In genomic region chr11:1939006-1939626, GRCh38 we compare ENCODE assay signal across 10 cellular contexts. TPM values are rescaled to one million over a fixed set of nuclear protein-coding genes. Genes with fewer than 3 reads are reported as not detected.
DNase-seq lines count a peak whose midpoint lies in the region; ATAC-seq and TF ChIP-seq lines count a peak whose summit lies in the region.
"Had no signal": no experiment of that assay in that cellular context is flagged by ENCODE, and none has a peak within 500 bp of the region (broad histone marks: within the 10 kb centered on the region; RNA-seq: fewer than 3 reads in every experiment).

No MANE protein-coding gene starts in this region.

- no peak overlapping the region for H3K27ac ChIP-seq in DND-41 (ENCODE audit: low read length)
- H3K27ac ChIP-seq in RWPE1 = peak overlapping the region; percentile 43
- H3K27ac ChIP-seq in testis = peak overlapping the region in 1 of 2 donors; percentile 35

- H3K36me3 Mint-ChIP-seq in immature natural killer cell = no peaks in the 10 kb centered on the region

- no peak overlapping the region for H2AFZ ChIP-seq in DND-41 (ENCODE audit: low read depth, low read length)

- H3K4me1 ChIP-seq in DND-41 (ENCODE audit: insufficient read depth, low read length) = no peaks in the 10 kb centered on the region; the same call in 1 of the 2 replicates
- peaks cover 12% of the 10 kb centered on the region for H3K4me1 ChIP-seq in testis

- H3K79me2 ChIP-seq in DND-41 (ENCODE audit: insufficient read depth, low read length) = no peaks in the 10 kb centered on the region

- peaks cover 5 to 7% of the 10 kb centered on the region in 2 donors for H3K4me1 Mint-ChIP-seq in immature natural killer cell

- POLR2A ChIA-PET in RWPE1 (lab: Yijun Ruan, JAX; ENCODE audit: low non-redundant PET) = no interaction called here

- ATAC-seq in DND-41 (ENCODE audit: insufficient read depth, low read depth) (peak; percentile 23; the same call in 1 of the 3 replicates), sciatic nerve (peak; percentile 30), HG03457 (IDR thresholded peaks at IDR 0.05; ENCODE audit: unreplicated experiment) (no peak)

- 33 to 36% methylated on average over 22 to 23 of the region's 23 CpGs for WGBS in testis, 2 donors

- no peaks in the 10 kb centered on the region for H3K9me3 Mint-ChIP-seq in immature natural killer cell

- H3K27me3 Mint-ChIP-seq in immature natural killer cell (ENCODE audit: low read depth in 3 of 3) = peaks cover 0 to 2% (median 2%) of the 10 kb centered on the region in 3 donors

- peak overlapping the region in 1 of 6 donors; percentile 71 for H3K27ac Mint-ChIP-seq in immature natural killer cell

- peak; percentile 32 for DNase-seq in DND-41
- DNase-seq in RWPE1 (ENCODE audit: low spot score) = no peak
- peak in 1 of 3 donors; percentile 10 for DNase-seq in immature natural killer cell
- peak; percentile 58 for DNase-seq in sciatic nerve (ENCODE audit: low spot score)
- no peak for DNase-seq in testis
- DNase-seq in NCI-H1092 (lab: John Stamatoyannopoulos, UW) = no peak
- no peak for DNase-seq in AG08395 (ENCODE audit: low spot score)
- DNase-seq: NCI-H526 had no signal

- no peaks in the 10 kb centered on the region for H3K27me3 ChIP-seq in DND-41 (ENCODE audit: insufficient read depth, low read length, poor library complexity)
- H3K27me3 ChIP-seq in testis = no peaks in the 10 kb centered on the region

- H3K36me3 ChIP-seq in DND-41 (ENCODE audit: insufficient read depth, low read length) (no peaks in the 10 kb centered on the region), testis (ENCODE audit: low read depth, missing control alignments) (no peaks in the 10 kb centered on the region)

- H3K9ac ChIP-seq in DND-41 (ENCODE audit: low read depth, low read length) = no peak overlapping the region

- H4K20me1 ChIP-seq in DND-41 (ENCODE audit: insufficient read depth, low read length) = no peaks in the 10 kb centered on the region; the same call in 1 of the 2 replicates

- peak overlapping the region; percentile 7 to 38 (median 30) for H3K4me3 Mint-ChIP-seq in immature natural killer cell

- H3K9me3 ChIP-seq in DND-41 (ENCODE audit: insufficient read depth, low read length, severe bottlenecking) (no peaks in the 10 kb centered on the region), testis (no peaks in the 10 kb centered on the region)

- TF ChIP-seq CTCF in DND-41 (IDR thresholded peaks at IDR 0.05; ENCODE audit: borderline replicate concordance, extremely low read depth, low read length, poor library complexity, severe bottlenecking) = no peak
- TF ChIP-seq CTCF in RWPE1 (conservative IDR thresholded peaks at IDR 0.05; ENCODE audit: low read depth) = no peak
- TF ChIP-seq CTCF in testis (IDR thresholded peaks at IDR 0.05) = no peak

- H3K4me2 ChIP-seq in DND-41 (ENCODE audit: insufficient read depth, low read length) = no peak overlapping the region

- CTCF ChIA-PET in RWPE1 (lab: Yijun Ruan, JAX) = interaction anchor here (0.9 kb wide), 1 partner anchor 245 kb away, joined by 3 read pairs; no protein-coding TSS in a partner anchor

- no peak for TF ChIP-seq POLR2A in testis (IDR thresholded peaks at IDR 0.05)

- intact Hi-C loops in sciatic nerve (cut with DNase I) = no loop called here
- intact Hi-C loops in testis (cut with DNase I; ENCODE audit: low total_unique reads) = no loop called here

- H3K4me3 ChIP-seq in DND-41 (ENCODE audit: low read depth in 1 of 2, low read length in 2 of 2) (no peak overlapping the region), testis (no peak overlapping the region)

RNA-seq across cellular contexts. Expression of gene MRPL23, which starts 8.0 kb away (rescaled TPM):
- 10 to 100 TPM; 20.9 to 44.4 (median 42.4) TPM for polyA plus RNA-seq in immature natural killer cell
- total RNA-seq in sciatic nerve = 39.5 TPM
- total RNA-seq in testis = 100 to 1,000 TPM in 1 of 2 donors, 10 to 100 TPM in 1; 92.1 to 109 TPM
- polyA plus RNA-seq in testis (ENCODE audit: insufficient read depth, low read depth, low replicate concordance) = 50.0 TPM

RNA-seq across cellular contexts. Expression of gene TNNT3, which starts 19.6 kb away (rescaled TPM):
- polyA plus RNA-seq in immature natural killer cell (not detected), testis (ENCODE audit: insufficient read depth, low read depth, low replicate concordance) (16.1 TPM)
- total RNA-seq in sciatic nerve (35.6 TPM), testis (10 to 100 TPM in 1 of 2 donors, 1 to 10 TPM in 1; 8.1 to 13.1 TPM)
- total RNA-seq: lung microvascular endothelial cell had no signal

RNA-seq across cellular contexts. Expression of gene PRR33, which starts 47.4 kb away (rescaled TPM):
- polyA plus RNA-seq in immature natural killer cell (under 1 TPM in 1 of 3 donors, not detected in 2; 0.35 TPM), testis (ENCODE audit: insufficient read depth, low read depth, low replicate concordance) (not detected)
- total RNA-seq in sciatic nerve (not detected), testis (under 1 TPM in 1 of 2 donors, not detected in 1; 0.06 TPM)
- total RNA-seq: lung microvascular endothelial cell had no signal

RNA-seq across cellular contexts. Expression of gene H19, which starts 58.5 kb away (rescaled TPM):
- polyA plus RNA-seq in immature natural killer cell = not detected
- 1,096 TPM for total RNA-seq in sciatic nerve
- total RNA-seq in testis = 100 to 1,000 TPM; 158 to 224 TPM
- 328 TPM for polyA plus RNA-seq in testis (ENCODE audit: insufficient read depth, low read depth, low replicate concordance)

Comparison
In these comparisons a context has a peak if more than half of its experiments do, and no peak if none do; other contexts are left out.
1. DNase-seq: peak in DND-41 (single experiment) and sciatic nerve (single experiment); none in RWPE1 (single experiment), testis (single experiment), NCI-H1092 (single experiment) and AG08395 (single experiment).